Comparison of ENCODE assay signal across 8 cellular contexts in genomic region chr22:30310881-30311771, GRCh38. TPM values are rescaled to one million over a fixed set of nuclear protein-coding genes. Genes with fewer than 3 reads are reported as not detected.
DNase-seq lines count a peak whose midpoint lies in the region; ATAC-seq and TF ChIP-seq lines count a peak whose summit lies in the region.

No MANE protein-coding gene starts in this region.

- H3K4me1 ChIP-seq in skeletal muscle tissue (ENCODE audit: control insufficient read depth in 3 of 3, insufficient read depth in 3 of 3, low read length in 3 of 3) = peaks cover 49 to 56% (median 53%) of the 10 kb centered on the region in 3 donors

- no peak for TF ChIP-seq CTCF in activated CD8-positive, alpha-beta T cell treated with anti-CD3 and anti-CD28 coated beads for 36 hours (IDR thresholded peaks at IDR 0.05)

- H3K9ac ChIP-seq in skeletal muscle tissue (ENCODE audit: low read depth in 1 of 3, low read length in 3 of 3) = peak overlapping the region in 2 of 3 donors; percentile 26 to 47

- H3K36me3 ChIP-seq in skeletal muscle tissue (ENCODE audit: control insufficient read depth in 3 of 3, insufficient read depth in 3 of 3, low read length in 3 of 3) = no peaks in the 10 kb centered on the region

- no peaks in the 10 kb centered on the region for H3K27me3 ChIP-seq in skeletal muscle tissue (ENCODE audit: control insufficient read depth in 3 of 3, insufficient read depth in 3 of 3, low read length in 3 of 3)

- H3K27me3 Mint-ChIP-seq in activated CD8-positive, alpha-beta T cell treated with anti-CD3 and anti-CD28 coated beads for 36 hours = no peaks in the 10 kb centered on the region

- intact Hi-C loops in activated CD8-positive, alpha-beta T cell treated with anti-CD3 and anti-CD28 coated beads for 36 hours (cut with micrococcal nuclease) = loop anchor here (2.0 kb wide), 1 partner anchor 14 kb away; no protein-coding TSS in a partner anchor
- intact Hi-C loops in left ventricle myocardium superior (cut with micrococcal nuclease) = no loop called here

- ATAC-seq in activated CD8-positive, alpha-beta T cell treated with anti-CD3 and anti-CD28 coated beads for 36 hours = no peak
- ATAC-seq in left ventricle myocardium superior (peak; percentile 94), GM18907 (IDR thresholded peaks at IDR 0.05; ENCODE audit: unreplicated experiment) (no peak)

- DNase-seq in GM04504 (ENCODE audit: low read depth) (peak; percentile 70), left ventricle myocardium superior (peak; percentile 84), T-helper 9 cell (no peak), NCI-H2081 treated with DMSO at 0.1 percent for 48 hours (lab: John Stamatoyannopoulos, UW) (no peak), NCI-H146 treated with DMSO at 0.1 percent for 48 hours (lab: John Stamatoyannopoulos, UW; ENCODE audit: unreplicated experiment) (no peak)
- DNase-seq in activated CD8-positive, alpha-beta T cell treated with anti-CD3 and anti-CD28 coated beads for 36 hours = no peak

- no peak overlapping the region for H3K4me3 Mint-ChIP-seq in activated CD8-positive, alpha-beta T cell treated with anti-CD3 and anti-CD28 coated beads for 36 hours

- H3K9me3 Mint-ChIP-seq in activated CD8-positive, alpha-beta T cell treated with anti-CD3 and anti-CD28 coated beads for 36 hours = no peaks in the 10 kb centered on the region

- CTCF ChIA-PET in activated CD8-positive, alpha-beta T cell treated with anti-CD3 and anti-CD28 coated beads for 36 hours (lab: Charles Lee) = interaction anchor here (1.2 to 9.5 kb wide), 4 partner anchors 10 to 23 kb away, joined by 3 to 81 read pairs (median 20); partner anchors contain the start of genes CASTOR1 and TBC1D10A

- POLR2A ChIA-PET in activated CD8-positive, alpha-beta T cell treated with anti-CD3 and anti-CD28 coated beads for 36 hours (lab: Charles Lee) = interaction anchor here (0.8 to 8.7 kb wide), 5 partner anchors 10 to 29 kb away, joined by 3 to 68 read pairs (median 3); partner anchors contain the start of genes CASTOR1 and TBC1D10A

- H3K9me3 ChIP-seq in skeletal muscle tissue (ENCODE audit: control insufficient read depth in 3 of 3, low read length in 3 of 3) = no peaks in the 10 kb centered on the region

- no peak overlapping the region for H3K27ac ChIP-seq in skeletal muscle tissue (ENCODE audit: low read depth, low read length)

- peak overlapping the region; percentile 85 for H3K27ac Mint-ChIP-seq in activated CD8-positive, alpha-beta T cell treated with anti-CD3 and anti-CD28 coated beads for 36 hours

- peaks cover 91% of the 10 kb centered on the region for H3K4me1 Mint-ChIP-seq in activated CD8-positive, alpha-beta T cell treated with anti-CD3 and anti-CD28 coated beads for 36 hours (ENCODE audit: low read depth)

- H3K36me3 Mint-ChIP-seq in activated CD8-positive, alpha-beta T cell treated with anti-CD3 and anti-CD28 coated beads for 36 hours (ENCODE audit: low read depth) = peaks cover 17% of the 10 kb centered on the region

- H3K4me3 ChIP-seq in skeletal muscle tissue (ENCODE audit: low read length in 3 of 3) = peak overlapping the region in 2 of 3 donors; percentile 20 to 29

RNA-seq across cellular contexts. Expression of gene TBC1D10A, which starts 15.6 kb away (rescaled TPM):
- total RNA-seq in activated CD8-positive, alpha-beta T cell treated with anti-CD3 and anti-CD28 coated beads for 36 hours = 10 to 100 TPM; 20.5 to 21.1 TPM
- total RNA-seq in left ventricle myocardium superior = 6.2 TPM
- total RNA-seq in skeletal muscle tissue = 7.3 TPM

RNA-seq across cellular contexts. Expression of gene CASTOR1, which starts 21.8 kb away (rescaled TPM):
- 1 to 10 TPM; 4.2 to 5.1 TPM for total RNA-seq in activated CD8-positive, alpha-beta T cell treated with anti-CD3 and anti-CD28 coated beads for 36 hours
- total RNA-seq in left ventricle myocardium superior (7.6 TPM), skeletal muscle tissue (2.6 TPM)

RNA-seq across cellular contexts. Expression of gene OSM, which starts 44.5 kb away (rescaled TPM):
- 10 to 100 TPM; 44.3 to 45.7 TPM for total RNA-seq in activated CD8-positive, alpha-beta T cell treated with anti-CD3 and anti-CD28 coated beads for 36 hours
- not detected for total RNA-seq in left ventricle myocardium superior
- 0.52 TPM for total RNA-seq in skeletal muscle tissue

RNA-seq across cellular contexts. Expression of gene SF3A1, which starts 45.6 kb away (rescaled TPM):
- total RNA-seq in activated CD8-positive, alpha-beta T cell treated with anti-CD3 and anti-CD28 coated beads for 36 hours = 100 to 1,000 TPM; 252 to 262 TPM
- total RNA-seq in left ventricle myocardium superior (104 TPM), skeletal muscle tissue (18.8 TPM)

RNA-seq across cellular contexts. Expression of gene CCDC157, which starts 45.7 kb away (rescaled TPM):
- 1 to 10 TPM; 2.2 to 2.4 TPM for total RNA-seq in activated CD8-positive, alpha-beta T cell treated with anti-CD3 and anti-CD28 coated beads for 36 hours
- total RNA-seq in left ventricle myocardium superior (0.37 TPM), skeletal muscle tissue (1.0 TPM)

Comparison
In these comparisons a context has a peak if more than half of its experiments do, and no peak if none do; other contexts are left out.
1. DNase-seq: peak in GM04504 (single experiment) and left ventricle myocardium superior (single experiment); none in activated CD8-positive, alpha-beta T cell treated with anti-CD3 and anti-CD28 coated beads for 36 hours (single experiment), T-helper 9 cell (single experiment), NCI-H2081 treated with DMSO at 0.1 percent for 48 hours (single experiment) and NCI-H146 treated with DMSO at 0.1 percent for 48 hours (single experiment).
2. RNA of gene OSM, which starts 44.5 kb away (total RNA-seq): 44.3 to 45.7 TPM in activated CD8-positive, alpha-beta T cell treated with anti-CD3 and anti-CD28 coated beads for 36 hours; 0.52 TPM in skeletal muscle tissue (single experiment) and not detected in left ventricle myocardium superior (single experiment); every median in the first group is over 10 times any median in the second.